27 cellular contexts compared by ENCODE assay signal in genomic region chr3:87627316-87627715, GRCh38.
"Had no signal": no experiment of that assay in that cellular context is flagged by ENCODE, and none has a peak within 500 bp of the region (broad histone marks: within the 10 kb centered on the region; RNA-seq: fewer than 3 reads in every experiment).

No MANE protein-coding gene starts in this region.

- H3K4me3 Mint-ChIP-seq: activated CD4-positive, alpha-beta T cell treated with anti-CD3 and anti-CD28 coated beads, Interleukin-2, amount 10 ng/mL, durations not matched to agents 7 days and 5 days; activated CD8-positive, alpha-beta T cell treated with anti-CD3 and anti-CD28 coated beads, Interleukin-2, amount 10 ng/mL, durations not matched to agents 7 days and 5 days; activated T-cell treated with anti-CD3 and anti-CD28 coated beads, Interleukin-2, amount 50 U/mL, for 24 hours; T-cell; T-helper 17 cell had no signal

- H3K27me3 Mint-ChIP-seq: activated CD4-positive, alpha-beta T cell treated with anti-CD3 and anti-CD28 coated beads, Interleukin-2, amount 10 ng/mL, durations not matched to agents 7 days and 5 days; activated T-cell treated with anti-CD3 and anti-CD28 coated beads, Interleukin-2, amount 50 U/mL, for 24 hours; T-cell; T-helper 17 cell had no signal

- H3K9me3 Mint-ChIP-seq: activated CD4-positive, alpha-beta T cell treated with anti-CD3 and anti-CD28 coated beads, Interleukin-2, amount 10 ng/mL, durations not matched to agents 7 days and 5 days; activated T-cell treated with anti-CD3 and anti-CD28 coated beads, Interleukin-2, amount 50 U/mL, for 24 hours; activated T-helper 2 cell treated with anti-CD3 and anti-CD28 coated beads, Interferon-gamma antibody, Interleukin-2, Interleukin-4, amounts not matched to agents 10 μg/mL and 5 μg/mL and 100 μg/mL, durations not matched to agents 14 hours and 24 hours and 36 hours had no signal

- H3K27ac Mint-ChIP-seq: activated CD4-positive, alpha-beta T cell treated with anti-CD3 and anti-CD28 coated beads, Interleukin-2, amount 10 ng/mL, durations not matched to agents 7 days and 5 days; activated CD8-positive, alpha-beta T cell treated with anti-CD3 and anti-CD28 coated beads, Interleukin-2, amount 10 ng/mL, durations not matched to agents 7 days and 5 days; activated naive CD4-positive, alpha-beta T cell treated with anti-CD3 and anti-CD28 coated beads, Interleukin-2, amount 50 U/mL, for 72 hours; activated T-cell treated with anti-CD3 and anti-CD28 coated beads, Interleukin-2, amount 50 U/mL, for 24 hours; activated T-helper 2 cell treated with anti-CD3 and anti-CD28 coated beads, Interferon-gamma antibody, Interleukin-2, Interleukin-4, amounts not matched to agents 10 μg/mL and 5 μg/mL and 100 μg/mL, durations not matched to agents 14 hours and 24 hours and 36 hours; T-cell; T-helper 17 cell had no signal

- H3K27me3 ChIP-seq: adrenal gland, body of pancreas, breast epithelium had no signal

- H3K9me3 ChIP-seq: body of pancreas had no signal

- H3K4me1 Mint-ChIP-seq: activated CD4-positive, alpha-beta T cell treated with anti-CD3 and anti-CD28 coated beads, Interleukin-2, amount 10 ng/mL, durations not matched to agents 7 days and 5 days; T-cell; T-helper 17 cell had no signal

- H3K4me3 ChIP-seq: adrenal gland, body of pancreas, breast epithelium, PC-9 had no signal

- ATAC-seq: activated CD8-positive, alpha-beta T cell treated with anti-CD3 and anti-CD28 coated beads, Interleukin-2, amount 10 ng/mL, durations not matched to agents 7 days and 5 days; activated naive CD4-positive, alpha-beta T cell treated with anti-CD3 and anti-CD28 coated beads, Interleukin-2, amount 50 U/mL, for 72 hours; body of pancreas; Right ventricle myocardium inferior; SK-N-SH treated with all-trans-retinoic acid at 6 μM for 48 hours; T-cell; T-helper 17 cell had no signal

- H3K36me3 ChIP-seq: adrenal gland, breast epithelium had no signal

- H3K27ac ChIP-seq: adrenal gland, body of pancreas, breast epithelium, PC-9, RWPE1 had no signal

- H3K4me1 ChIP-seq: adrenal gland, body of pancreas, breast epithelium had no signal

- DNase-seq: activated CD4-positive, alpha-beta T cell treated with anti-CD3 and anti-CD28 coated beads, Interleukin-2, amount 10 ng/mL, durations not matched to agents 7 days and 5 days; activated CD4-positive, alpha-beta T cell treated with anti-CD3 and anti-CD28 coated beads, Interleukin-2, amount 50 U/mL, for 48 hours; activated CD8-positive, alpha-beta T cell treated with anti-CD3 and anti-CD28 coated beads, Interleukin-2, amount 10 ng/mL, durations not matched to agents 7 days and 5 days; activated gamma-delta T cell; activated naive CD4-positive, alpha-beta T cell treated with Interleukin-2 at 50 U/mL for 16 hours; activated T-cell treated with anti-CD3 and anti-CD28 coated beads, Interleukin-2, amount 50 U/mL, for 24 hours; adrenal gland; body of pancreas; Karpas-422; KBM-7; NCI-H1105; NCI-H1417 treated with DMSO at 0.1 percent for 48 hours; NCI-H1930; NCI-H2081 treated with DMSO at 0.1 percent for 48 hours; NCI-H345; NCI-H524 treated with DMSO at 0.1 percent for 48 hours; NK-92 treated with Interleukin-12 subunit alpha and Interleukin-12 subunit beta, amount 100 ng/mL, for 24 hours; PC-9; SIG-M5; T-cell; T-helper 17 cell had no signal

- H3K36me3 Mint-ChIP-seq: activated naive CD4-positive, alpha-beta T cell treated with anti-CD3 and anti-CD28 coated beads, Interleukin-2, amount 50 U/mL, for 72 hours; T-cell had no signal
